Comparison of ENCODE assay signal across 10 cellular contexts in the genomic region with DNA sequence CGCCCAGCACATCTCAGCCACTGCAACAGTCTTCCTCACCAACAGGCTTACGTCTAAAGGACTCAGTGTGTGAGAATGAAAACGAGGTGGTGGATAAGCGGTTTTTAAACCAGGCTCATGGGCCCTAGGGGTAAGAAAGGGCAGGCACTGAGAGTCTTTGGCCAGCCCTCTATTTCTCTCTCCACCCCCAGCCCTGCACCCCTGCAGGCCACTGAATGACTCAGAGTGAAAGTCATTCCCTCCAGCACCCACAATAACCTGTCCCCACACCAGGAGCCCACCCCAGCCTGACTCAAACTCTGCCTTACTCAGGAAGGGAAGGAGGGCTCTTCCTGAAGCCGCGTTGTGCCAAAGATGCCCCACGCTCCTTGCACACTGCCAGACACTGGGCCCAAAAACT.
"Had no signal": no experiment of that assay in that cellular context is flagged by ENCODE, and none has a peak within 500 bp of the region (broad histone marks: within the 10 kb centered on the region; RNA-seq: fewer than 3 reads in every experiment).

No MANE protein-coding gene starts in this region.

- H3K27me3 Mint-ChIP-seq: central memory CD8-positive, alpha-beta T cell; stimulated activated naive B cell treated with anti-CD40 and anti-IgM and Interleukin-4, amounts not matched to agents 10 μg/mL and 1 μg/mL and 100 μg/mL, for 72 hours had no signal

- ATAC-seq: activated CD8-positive, alpha-beta T cell treated with anti-CD3 and anti-CD28 coated beads, Interleukin-2, amount 10 ng/mL, durations not matched to agents 7 days and 5 days; left lobe of liver; sciatic nerve; stimulated activated naive B cell treated with anti-CD40 and anti-IgM and Interleukin-4, amounts not matched to agents 10 μg/mL and 1 μg/mL and 100 μg/mL, for 72 hours had no signal

- H3K4me3 Mint-ChIP-seq: activated CD8-positive, alpha-beta T cell treated with anti-CD3 and anti-CD28 coated beads, Interleukin-2, amount 10 ng/mL, durations not matched to agents 7 days and 5 days; central memory CD8-positive, alpha-beta T cell; stimulated activated naive B cell treated with anti-CD40 and anti-IgM and Interleukin-4, amounts not matched to agents 10 μg/mL and 1 μg/mL and 100 μg/mL, for 72 hours had no signal

- DNase-seq: activated CD4-positive, alpha-beta T cell treated with anti-CD3 and anti-CD28 coated beads for 48 hours; activated CD8-positive, alpha-beta T cell treated with anti-CD3 and anti-CD28 coated beads, Interleukin-2, amount 10 ng/mL, durations not matched to agents 7 days and 5 days; activated naive CD4-positive, alpha-beta T cell treated with Interleukin-2 at 50 U/mL for 16 hours; hippocampal formation; stimulated activated CD4-positive, alpha-beta T cell treated with anti-CD3 and anti-CD28 coated beads, Interleukin-2, amount 100 ng/mL, for 24 hours; stimulated activated naive B cell treated with anti-CD40 and anti-IgM and Interleukin-4, amounts not matched to agents 10 μg/mL and 1 μg/mL and 100 μg/mL, for 72 hours; trophoblast cell had no signal

- H3K27ac Mint-ChIP-seq: activated CD8-positive, alpha-beta T cell treated with anti-CD3 and anti-CD28 coated beads, Interleukin-2, amount 10 ng/mL, durations not matched to agents 7 days and 5 days; stimulated activated naive B cell treated with anti-CD40 and anti-IgM and Interleukin-4, amounts not matched to agents 10 μg/mL and 1 μg/mL and 100 μg/mL, for 72 hours had no signal

- H3K9me3 Mint-ChIP-seq: central memory CD8-positive, alpha-beta T cell had no signal
